Comparison of ENCODE assay signal across 10 cellular contexts in genomic region chr9:120692901-120693573, GRCh38. TPM values are rescaled to one million over a fixed set of nuclear protein-coding genes. Genes with fewer than 3 reads are reported as not detected.
DNase-seq lines count a peak whose midpoint lies in the region; ATAC-seq, FAIRE-seq and TF ChIP-seq lines count a peak whose summit lies in the region.
"Had no signal": no experiment of that assay in that cellular context is flagged by ENCODE, and none has a peak within 500 bp of the region (broad histone marks: within the 10 kb centered on the region; RNA-seq: fewer than 3 reads in every experiment).

No MANE protein-coding gene starts in this region.

- no peaks in the 10 kb centered on the region for H3K36me3 Mint-ChIP-seq in activated CD4-positive, alpha-beta T cell treated with anti-CD3 and anti-CD28 coated beads for 36 hours (ENCODE audit: low read depth)
- H3K36me3 Mint-ChIP-seq in activated CD8-positive, alpha-beta T cell treated with anti-CD3 and anti-CD28 coated beads for 36 hours (ENCODE audit: low read depth), result no peaks in the 10 kb centered on the region

- H3F3A ChIP-seq in MM.1S (ENCODE audit: insufficient read depth, low read length), result 0 out of 2 replicates have a peak, but pooled peaks cover 3% of the 10 kb centered on the region

- H3K27me3 Mint-ChIP-seq in activated CD4-positive, alpha-beta T cell treated with anti-CD3 and anti-CD28 coated beads for 36 hours, result no peaks in the 10 kb centered on the region
- H3K27me3 Mint-ChIP-seq in activated CD8-positive, alpha-beta T cell treated with anti-CD3 and anti-CD28 coated beads for 36 hours, result no peaks in the 10 kb centered on the region

- 93 to 100% (median 95%) methylated on average over 1 of the region's 1 CpG for WGBS in small intestine, 3 donors

- H3K9me2 ChIP-seq in MM.1S (replicated peaks; ENCODE audit: insufficient read depth, low read length), result no peaks in the 10 kb centered on the region

- no peak overlapping the region for H3K4me3 Mint-ChIP-seq in activated CD4-positive, alpha-beta T cell treated with anti-CD3 and anti-CD28 coated beads for 36 hours
- H3K4me3 Mint-ChIP-seq in activated CD8-positive, alpha-beta T cell treated with anti-CD3 and anti-CD28 coated beads for 36 hours, result no peak overlapping the region

- FAIRE-seq in small intestine (lab: Jason Lieb, UNC), result no peak

- peaks cover 0 to 4% of the 10 kb centered on the region in 2 donors for H3K4me1 ChIP-seq in small intestine (ENCODE audit: control insufficient read depth in 2 of 2, insufficient read depth in 1 of 2, low read depth in 1 of 2, low read length in 1 of 2)
- peaks cover 6% of the 10 kb centered on the region; the same call in 1 of the 2 replicates for H3K4me1 ChIP-seq in MM.1S (ENCODE audit: low read length)

- H3K36me3 ChIP-seq in small intestine (ENCODE audit: control insufficient read depth in 2 of 2, insufficient read depth in 2 of 2, low read length in 2 of 2), result no peaks in the 10 kb centered on the region
- no peaks in the 10 kb centered on the region for H3K36me3 ChIP-seq in MM.1S (replicated peaks; ENCODE audit: insufficient read depth, low read length)

- H4K20me1 ChIP-seq in MM.1S (ENCODE audit: insufficient read depth, low read length), result no peaks in the 10 kb centered on the region

- H3K9me3 Mint-ChIP-seq in activated CD4-positive, alpha-beta T cell treated with anti-CD3 and anti-CD28 coated beads for 36 hours (ENCODE audit: low read depth), result no peaks in the 10 kb centered on the region
- H3K9me3 Mint-ChIP-seq in activated CD8-positive, alpha-beta T cell treated with anti-CD3 and anti-CD28 coated beads for 36 hours, result no peaks in the 10 kb centered on the region

- no peak overlapping the region for H3K9ac ChIP-seq in MM.1S (ENCODE audit: low read length)

- no peak overlapping the region for H3K27ac Mint-ChIP-seq in activated CD4-positive, alpha-beta T cell treated with anti-CD3 and anti-CD28 coated beads for 36 hours
- no peak overlapping the region for H3K27ac Mint-ChIP-seq in activated CD8-positive, alpha-beta T cell treated with anti-CD3 and anti-CD28 coated beads for 36 hours

- CTCF ChIA-PET in activated CD4-positive, alpha-beta T cell treated with anti-CD3 and anti-CD28 coated beads for 36 hours (lab: Charles Lee), result no interaction called here
- CTCF ChIA-PET in activated CD8-positive, alpha-beta T cell treated with anti-CD3 and anti-CD28 coated beads for 36 hours (lab: Charles Lee), result no interaction called here

- no peak overlapping the region for H3K4me3 ChIP-seq in skeletal muscle cell (ENCODE audit: low read depth, low read length)
- no peak overlapping the region for H3K4me3 ChIP-seq in small intestine (ENCODE audit: low read depth in 1 of 2, low read length in 2 of 2)
- no peak overlapping the region for H3K4me3 ChIP-seq in MM.1S (ENCODE audit: low read length)

- H3K79me2 ChIP-seq in MM.1S (ENCODE audit: low read length), result peaks cover 6% of the 10 kb centered on the region; the same call in 1 of the 2 replicates

- H3K9me3 ChIP-seq in small intestine (ENCODE audit: control insufficient read depth, low read depth), result no peaks in the 10 kb centered on the region
- H3K9me3 ChIP-seq in MM.1S (replicated peaks; ENCODE audit: insufficient read depth, low read length), result no peaks in the 10 kb centered on the region

- intact Hi-C loops in activated CD4-positive, alpha-beta T cell treated with anti-CD3 and anti-CD28 coated beads for 36 hours (cut with DNase I, micrococcal nuclease), result no loop called here
- intact Hi-C loops in activated CD8-positive, alpha-beta T cell treated with anti-CD3 and anti-CD28 coated beads for 36 hours (cut with micrococcal nuclease), result no loop called here

- H3K4me2 ChIP-seq in MM.1S (ENCODE audit: low read depth, low read length), result no peak overlapping the region

- peaks cover 33% of the 10 kb centered on the region for H3K4me1 Mint-ChIP-seq in activated CD4-positive, alpha-beta T cell treated with anti-CD3 and anti-CD28 coated beads for 36 hours
- peaks cover 28% of the 10 kb centered on the region for H3K4me1 Mint-ChIP-seq in activated CD8-positive, alpha-beta T cell treated with anti-CD3 and anti-CD28 coated beads for 36 hours (ENCODE audit: low read depth)

- no peaks in the 10 kb centered on the region for H3K27me3 ChIP-seq in small intestine (ENCODE audit: control insufficient read depth in 2 of 2, insufficient read depth in 2 of 2, low read length in 2 of 2)
- H3K27me3 ChIP-seq in MM.1S (replicated peaks; ENCODE audit: insufficient read depth, low read length), result no peaks in the 10 kb centered on the region

- no peak for DNase-seq in activated CD4-positive, alpha-beta T cell treated with anti-CD3 and anti-CD28 coated beads for 36 hours
- DNase-seq in activated CD4-positive, alpha-beta T cell treated with anti-CD3 and anti-CD28 coated beads for 4 hours, result no peak
- DNase-seq in activated CD8-positive, alpha-beta T cell treated with anti-CD3 and anti-CD28 coated beads for 36 hours, result no peak
- DNase-seq in skeletal muscle cell (ENCODE audit: low read depth) (peak; percentile 66), small intestine (no peak), MM.1S (no peak)
- DNase-seq: stimulated activated naive CD4-positive, alpha-beta T cell treated with Interleukin-2 at 50 U/mL for 16 hours had no signal

- POLR2A ChIA-PET in activated CD4-positive, alpha-beta T cell treated with anti-CD3 and anti-CD28 coated beads for 36 hours (lab: Charles Lee), result no interaction called here
- POLR2A ChIA-PET in activated CD8-positive, alpha-beta T cell treated with anti-CD3 and anti-CD28 coated beads for 36 hours (lab: Charles Lee), result no interaction called here

- H2AFZ ChIP-seq in MM.1S (ENCODE audit: low read length), result no peak overlapping the region

- ATAC-seq in activated CD4-positive, alpha-beta T cell treated with anti-CD3 and anti-CD28 coated beads for 36 hours, result peak; percentile 40
- peak; percentile 43 for ATAC-seq in HG03135 (IDR thresholded peaks at IDR 0.05; ENCODE audit: unreplicated experiment)
- ATAC-seq in activated CD8-positive, alpha-beta T cell treated with anti-CD3 and anti-CD28 coated beads for 36 hours, result peak; percentile 50
- ATAC-seq in GM21360 (IDR thresholded peaks at IDR 0.05; ENCODE audit: unreplicated experiment), result no peak

- TF ChIP-seq CTCF in activated CD8-positive, alpha-beta T cell treated with anti-CD3 and anti-CD28 coated beads for 36 hours (IDR thresholded peaks at IDR 0.05), result no peak
- no peak for TF ChIP-seq CTCF in MM.1S (IDR thresholded peaks at IDR 0.05; ENCODE audit: low read length)

- no peak overlapping the region for H3K27ac ChIP-seq in small intestine (ENCODE audit: low read depth in 1 of 2, low read length in 1 of 2)
- no peak overlapping the region for H3K27ac ChIP-seq in MM.1S (ENCODE audit: low read length)
- H3K27ac ChIP-seq: C4-2B had no signal

RNA-seq across cellular contexts. Expression of gene MEGF9, which starts 21.2 kb away (rescaled TPM):
- total RNA-seq in activated CD4-positive, alpha-beta T cell treated with anti-CD3 and anti-CD28 coated beads for 36 hours, result 1 to 10 TPM; 3.3 to 3.6 TPM
- 1 to 10 TPM; 3.0 to 3.2 TPM for total RNA-seq in activated CD8-positive, alpha-beta T cell treated with anti-CD3 and anti-CD28 coated beads for 36 hours
- polyA plus RNA-seq in small intestine, result 1 to 10 TPM; 3.0 to 6.4 (median 3.8) TPM
